1 cellular context compared by ENCODE assay signal in the genomic region with DNA sequence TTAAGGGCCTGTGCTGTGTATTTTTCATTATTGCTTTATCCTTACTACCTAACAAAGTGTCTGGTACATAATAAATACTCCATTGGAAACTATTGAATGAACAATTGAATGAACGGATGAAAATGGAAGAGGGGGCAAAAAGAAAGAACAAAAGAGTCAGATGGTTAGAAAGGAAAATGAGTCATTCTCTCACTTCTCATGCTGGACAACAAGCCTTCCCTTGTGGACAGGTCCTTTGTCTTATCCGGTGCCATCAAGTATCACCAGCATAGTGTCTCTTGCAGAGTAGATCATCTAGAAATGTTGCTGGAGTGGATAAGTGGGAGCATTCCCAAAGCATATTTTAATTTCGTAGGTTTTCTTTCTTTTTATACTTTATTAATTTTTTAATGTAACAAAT.
TF ChIP-seq lines count a peak whose summit lies in the region.

No MANE protein-coding gene starts in this region.

TF ChIP-seq in K562, 482 proteins besides CTCF, POLR2A, EP300 and RAD21 (continued from another document):
- no peak for TF ChIP-seq FOXK2 (conservative IDR thresholded peaks at IDR 0.05 in 1 of 2, IDR thresholded peaks at IDR 0.05 in 1 of 2; ENCODE audit: low read depth in 2 of 2)
